25 cellular contexts compared by ENCODE assay signal in genomic region chr3:157581331-157581730, GRCh38.
"Had no signal": no experiment of that assay in that cellular context is flagged by ENCODE, and none has a peak within 500 bp of the region (broad histone marks: within the 10 kb centered on the region; RNA-seq: fewer than 3 reads in every experiment).

No MANE protein-coding gene starts in this region.

- DNase-seq: activated CD4-positive, alpha-beta T cell treated with anti-CD3 and anti-CD28 coated beads for 4 hours; activated CD4-positive, alpha-beta T cell treated with anti-CD3 and anti-CD28 coated beads, Interleukin-2, amount 50 U/mL, for 48 hours; activated CD4-positive, CD25-positive, alpha-beta regulatory T cell; activated CD8-positive, alpha-beta memory T cell treated with anti-CD3 and anti-CD28 coated beads, Interleukin-2, amount 50 U/mL, for 48 hours; activated naive CD4-positive, alpha-beta T cell treated with Interleukin-2 at 50 U/mL for 16 hours; activated naive CD8-positive, alpha-beta T cell treated with anti-CD3 and anti-CD28 coated beads for 36 hours; activated T-cell treated with anti-CD3 and anti-CD28 coated beads, Interleukin-2, amount 50 U/mL, for 4 hours; amniotic stem cell; body of pancreas; effector memory CD4-positive, alpha-beta T cell; foreskin keratinocyte; immature natural killer cell; kidney glomerular epithelial cell; left ventricle myocardium inferior; naive thymus-derived CD8-positive, alpha-beta T cell; stimulated activated CD4-positive, alpha-beta T cell treated with anti-CD3 and anti-CD28 coated beads, Interleukin-2, amount 100 ng/mL, for 48 hours; stimulated activated naive CD4-positive, alpha-beta T cell; T-helper 9 cell; testis; trophoblast cell; uterus had no signal

- H3K9me3 ChIP-seq: body of pancreas, left ventricle myocardium inferior, testis, uterus had no signal

- H3K27me3 ChIP-seq: body of pancreas, hepatocyte, neural progenitor cell, testis, uterus had no signal

- H3K36me3 ChIP-seq: left ventricle myocardium inferior, neural progenitor cell had no signal

- H3K4me3 ChIP-seq: body of pancreas, hepatocyte, left ventricle myocardium inferior, neural progenitor cell, smooth muscle cell, testis, uterus had no signal

- ATAC-seq: activated T-cell treated with anti-CD3 and anti-CD28 coated beads, Interleukin-2, amount 50 U/mL, for 4 hours; body of pancreas; foreskin keratinocyte; naive thymus-derived CD8-positive, alpha-beta T cell; sciatic nerve had no signal

- H3K9ac ChIP-seq: neural progenitor cell had no signal

- H3K4me1 ChIP-seq: body of pancreas, foreskin keratinocyte, left ventricle myocardium inferior, neural progenitor cell, testis, uterus had no signal

- H3K27ac ChIP-seq: body of pancreas, foreskin keratinocyte, hepatocyte, left ventricle myocardium inferior, neural progenitor cell, testis, uterus had no signal
